In the genomic region with DNA sequence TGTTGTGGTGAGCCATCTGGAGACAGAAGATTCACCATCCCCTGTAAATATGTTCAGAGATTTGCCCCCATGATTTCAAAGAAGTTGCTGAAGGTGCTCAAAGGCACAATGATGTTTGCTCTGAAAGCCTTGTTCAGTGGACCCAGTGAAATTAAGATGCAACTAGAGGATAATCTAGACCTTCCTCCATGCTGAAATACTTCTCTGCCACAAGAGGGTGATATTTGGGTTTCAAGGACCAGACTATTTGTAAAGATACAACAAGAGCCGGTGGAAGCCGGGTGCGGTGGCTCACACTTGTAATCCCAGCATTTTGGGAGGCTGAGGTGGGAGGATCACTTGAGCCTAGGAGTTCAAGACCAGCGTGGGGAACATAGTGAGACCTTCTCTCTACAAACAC, we compare ENCODE assay signal across 10 cellular contexts. TPM values are rescaled to one million over a fixed set of nuclear protein-coding genes. Genes with fewer than 3 reads are reported as not detected.
DNase-seq lines count a peak whose midpoint lies in the region; FAIRE-seq and TF ChIP-seq lines count a peak whose summit lies in the region.
"Had no signal": no experiment of that assay in that cellular context is flagged by ENCODE, and none has a peak within 500 bp of the region (broad histone marks: within the 10 kb centered on the region; RNA-seq: fewer than 3 reads in every experiment).

No MANE protein-coding gene starts in this region.

- H3K27me3 ChIP-seq in Loucy (ENCODE audit: insufficient read depth, low read length, poor library complexity, severe bottlenecking) (no peaks in the 10 kb centered on the region), neural progenitor cell (no peaks in the 10 kb centered on the region), tibial artery (peaks cover 0 to 10% of the 10 kb centered on the region in 2 donors)

- H3K4me1 Mint-ChIP-seq in brain (peaks cover 24% of the 10 kb centered on the region), neural progenitor cell (peaks cover 6% of the 10 kb centered on the region)
- H3K4me1 Mint-ChIP-seq: central memory CD8-positive, alpha-beta T cell had no signal

- peak overlapping the region in 3 of 5 experiments; percentile 31 to 72 (median 44) for H3K27ac Mint-ChIP-seq in brain
- no peak overlapping the region for H3K27ac Mint-ChIP-seq in neural progenitor cell

- H3K9ac ChIP-seq in Loucy (ENCODE audit: low read depth, low read length, poor library complexity, severe bottlenecking) (no peak overlapping the region), neural progenitor cell (no peak overlapping the region)

- TF ChIP-seq CTCF in GM12865 (IDR thresholded peaks at IDR 0.05; ENCODE audit: insufficient read depth, low read depth, low read length, missing control alignments) (peak; percentile 21), Loucy (conservative IDR thresholded peaks at IDR 0.05; ENCODE audit: low read length) (peak; percentile 60), brain (conservative IDR thresholded peaks at IDR 0.05) (no peak), neural progenitor cell (IDR thresholded peaks at IDR 0.05) (peak; percentile 37), tibial artery (IDR thresholded peaks at IDR 0.05) (no peak)

- intact Hi-C loops in tibial artery (cut with DNase I; ENCODE audit: low total_unique reads) = no loop called here

- peaks cover 0 to 9% (median 4%) of the 10 kb centered on the region in 5 experiments for H3K9me3 Mint-ChIP-seq in brain
- H3K9me3 Mint-ChIP-seq in neural progenitor cell = peaks cover 2% of the 10 kb centered on the region
- H3K9me3 Mint-ChIP-seq: central memory CD8-positive, alpha-beta T cell had no signal

- no peaks in the 10 kb centered on the region for H3K9me3 ChIP-seq in Loucy (ENCODE audit: insufficient read depth, low read depth, low read length)
- no peaks in the 10 kb centered on the region for H3K9me3 ChIP-seq in neural progenitor cell (ENCODE audit: low read depth)
- no peaks in the 10 kb centered on the region for H3K9me3 ChIP-seq in tibial artery

- H3K4me1 ChIP-seq in Loucy (ENCODE audit: insufficient read depth, low read length, poor library complexity, severe bottlenecking) (no peaks in the 10 kb centered on the region), neural progenitor cell (peaks cover 11% of the 10 kb centered on the region), tibial artery (peaks cover 0 to 8% (median 0%) of the 10 kb centered on the region in 4 donors)

- no peaks in the 10 kb centered on the region for H3K36me3 ChIP-seq in Loucy (ENCODE audit: insufficient read depth, low read length)
- H3K36me3 ChIP-seq in neural progenitor cell = no peaks in the 10 kb centered on the region
- H3K36me3 ChIP-seq in tibial artery = no peaks in the 10 kb centered on the region

- no peaks in the 10 kb centered on the region for H3F3A ChIP-seq in Loucy (ENCODE audit: low read depth)
- no peaks in the 10 kb centered on the region for H3F3A ChIP-seq in neural progenitor cell (ENCODE audit: low read depth)

- H3K27ac ChIP-seq in neural progenitor cell (no peak overlapping the region), tibial artery (no peak overlapping the region)

- no peaks in the 10 kb centered on the region for H3K9me2 ChIP-seq in Loucy (replicated peaks; ENCODE audit: low read depth, low read length)

- H3K79me2 ChIP-seq in Loucy (ENCODE audit: insufficient read depth, low read length) (no peaks in the 10 kb centered on the region), neural progenitor cell (ENCODE audit: low read depth) (no peaks in the 10 kb centered on the region)

- no peak for FAIRE-seq in frontal cortex (lab: Jason Lieb, UNC)

- no peak overlapping the region for H3K4me3 Mint-ChIP-seq in brain
- no peak overlapping the region for H3K4me3 Mint-ChIP-seq in neural progenitor cell
- H3K4me3 Mint-ChIP-seq: central memory CD8-positive, alpha-beta T cell had no signal

- DNase-seq in GM12865 (ENCODE audit: low read depth) (peak; percentile 34), neural progenitor cell (ENCODE audit: low spot score) (no peak), frontal cortex (ENCODE audit: low spot score in 2 of 2) (no peak), tibial artery (no peak)
- no peak for DNase-seq in activated naive CD4-positive, alpha-beta T cell (lab: John Stamatoyannopoulos, UW)
- DNase-seq in stimulated activated CD4-positive, alpha-beta T cell treated with anti-CD3 and anti-CD28 coated beads, Interleukin-1b, Interleukin-23, amount 100 ng/mL, for 48 hours = no peak
- DNase-seq: activated CD4-positive, alpha-beta T cell treated with anti-CD3 and anti-CD28 coated beads, Interleukin-2, amount 50 U/mL, for 4 hours had no signal

- no peak overlapping the region for H2AFZ ChIP-seq in Loucy (ENCODE audit: low read length)
- no peak overlapping the region for H2AFZ ChIP-seq in neural progenitor cell (replicated peaks)

- H4K20me1 ChIP-seq in Loucy (ENCODE audit: insufficient read depth, low read length, poor library complexity, severe bottlenecking) = no peaks in the 10 kb centered on the region
- H4K20me1 ChIP-seq in neural progenitor cell (ENCODE audit: low read depth) = no peaks in the 10 kb centered on the region

- H3K36me3 Mint-ChIP-seq in brain (no peaks in the 10 kb centered on the region), neural progenitor cell (no peaks in the 10 kb centered on the region)

- peaks cover 20% of the 10 kb centered on the region for H3K27me3 Mint-ChIP-seq in brain
- H3K27me3 Mint-ChIP-seq in neural progenitor cell (ENCODE audit: insufficient read depth, low read depth) = no peaks in the 10 kb centered on the region

- no peak overlapping the region for H3K4me2 ChIP-seq in Loucy (ENCODE audit: low read depth, low read length, poor library complexity, severe bottlenecking)
- no peak overlapping the region for H3K4me2 ChIP-seq in neural progenitor cell

- H3K4me3 ChIP-seq in GM12865 (ENCODE audit: low read depth, low read length) = no peak overlapping the region
- no peak overlapping the region for H3K4me3 ChIP-seq in Loucy (ENCODE audit: low read length, poor library complexity, severe bottlenecking)
- H3K4me3 ChIP-seq in neural progenitor cell = no peak overlapping the region
- H3K4me3 ChIP-seq in tibial artery = no peak overlapping the region

RNA-seq across cellular contexts. Expression of gene MSRB2, which starts 13.5 kb away (rescaled TPM):
- 33.4 TPM for polyA plus RNA-seq in brain (ENCODE audit: insufficient read depth, low read depth, low replicate concordance)
- total RNA-seq in neural progenitor cell (ENCODE audit: low replicate concordance) = 15.2 and 17.2 TPM in 2 replicates
- 20.4 TPM for total RNA-seq in frontal cortex

Comparison
In these comparisons a context has a peak if more than half of its experiments do, and no peak if none do; other contexts are left out.
1. CTCF ChIP-seq: peak in GM12865 (single experiment), Loucy (single experiment) and neural progenitor cell (single experiment); none in brain (0 of 2) and tibial artery (0 of 2).